ENCODE assay signal across 1 cellular context in genomic region chr6:57267586-57268293, GRCh38.
TF ChIP-seq lines count a peak whose summit lies in the region.

No MANE protein-coding gene starts in this region.

TF ChIP-seq in GM23338, 12 proteins besides CTCF, POLR2A, EP300 and RAD21 (continued from another document):
- TF ChIP-seq ETS1 (IDR thresholded peaks at IDR 0.05) (no peak), NANOG (IDR thresholded peaks at IDR 0.05; ENCODE audit: borderline replicate concordance) (no peak), EZH2 (IDR thresholded peaks at IDR 0.05; ENCODE audit: low read depth, unreplicated experiment) (no peak), STAT1 (IDR thresholded peaks at IDR 0.05; ENCODE audit: unreplicated experiment) (no peak), ZNF114 (CRISPR knock-in tag; IDR thresholded peaks at IDR 0.05) (no peak)
- TF ChIP-seq, protein P1, sequence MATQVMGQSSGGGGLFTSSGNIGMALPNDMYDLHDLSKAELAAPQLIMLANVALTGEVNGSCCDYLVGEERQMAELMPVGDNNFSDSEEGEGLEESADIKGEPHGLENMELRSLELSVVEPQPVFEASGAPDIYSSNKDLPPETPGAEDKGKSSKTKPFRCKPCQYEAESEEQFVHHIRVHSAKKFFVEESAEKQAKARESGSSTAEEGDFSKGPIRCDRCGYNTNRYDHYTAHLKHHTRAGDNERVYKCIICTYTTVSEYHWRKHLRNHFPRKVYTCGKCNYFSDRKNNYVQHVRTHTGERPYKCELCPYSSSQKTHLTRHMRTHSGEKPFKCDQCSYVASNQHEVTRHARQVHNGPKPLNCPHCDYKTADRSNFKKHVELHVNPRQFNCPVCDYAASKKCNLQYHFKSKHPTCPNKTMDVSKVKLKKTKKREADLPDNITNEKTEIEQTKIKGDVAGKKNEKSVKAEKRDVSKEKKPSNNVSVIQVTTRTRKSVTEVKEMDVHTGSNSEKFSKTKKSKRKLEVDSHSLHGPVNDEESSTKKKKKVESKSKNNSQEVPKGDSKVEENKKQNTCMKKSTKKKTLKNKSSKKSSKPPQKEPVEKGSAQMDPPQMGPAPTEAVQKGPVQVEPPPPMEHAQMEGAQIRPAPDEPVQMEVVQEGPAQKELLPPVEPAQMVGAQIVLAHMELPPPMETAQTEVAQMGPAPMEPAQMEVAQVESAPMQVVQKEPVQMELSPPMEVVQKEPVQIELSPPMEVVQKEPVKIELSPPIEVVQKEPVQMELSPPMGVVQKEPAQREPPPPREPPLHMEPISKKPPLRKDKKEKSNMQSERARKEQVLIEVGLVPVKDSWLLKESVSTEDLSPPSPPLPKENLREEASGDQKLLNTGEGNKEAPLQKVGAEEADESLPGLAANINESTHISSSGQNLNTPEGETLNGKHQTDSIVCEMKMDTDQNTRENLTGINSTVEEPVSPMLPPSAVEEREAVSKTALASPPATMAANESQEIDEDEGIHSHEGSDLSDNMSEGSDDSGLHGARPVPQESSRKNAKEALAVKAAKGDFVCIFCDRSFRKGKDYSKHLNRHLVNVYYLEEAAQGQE (IDR thresholded peaks at IDR 0.05; ENCODE audit: unreplicated experiment): no peak
